32 cellular contexts compared by ENCODE assay signal in the genomic region with DNA sequence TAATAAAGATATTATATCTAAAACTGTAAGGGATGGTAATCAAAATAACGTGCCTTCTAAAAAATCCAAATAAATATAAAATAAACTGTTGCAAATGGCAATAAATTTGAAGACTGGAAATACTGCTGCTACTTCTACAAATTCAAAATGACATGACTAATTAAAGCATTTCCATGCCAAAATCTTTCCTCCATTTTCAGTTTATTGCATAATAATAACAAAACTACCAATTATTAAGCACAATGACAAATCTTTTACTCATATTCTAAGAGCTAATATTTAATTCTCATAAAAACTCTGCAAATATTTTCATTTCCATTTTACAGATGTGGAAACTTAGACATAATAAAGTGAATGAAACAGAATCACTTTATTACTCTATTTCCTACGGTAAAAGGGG. TPM values are rescaled to one million over a fixed set of nuclear protein-coding genes. Genes with fewer than 3 reads are reported as not detected.
"Had no signal": no experiment of that assay in that cellular context is flagged by ENCODE, and none has a peak within 500 bp of the region (broad histone marks: within the 10 kb centered on the region; RNA-seq: fewer than 3 reads in every experiment).

No MANE protein-coding gene starts in this region.

- ATAC-seq: activated CD4-positive, alpha-beta T cell treated with anti-CD3 and anti-CD28 coated beads for 36 hours; activated CD4-positive, CD25-positive, alpha-beta regulatory T cell treated with anti-CD3 and anti-CD28 coated beads, Interleukin-2, amount 50 U/mL, for 24 hours; activated CD8-positive, alpha-beta memory T cell treated with anti-CD3 and anti-CD28 coated beads, Interleukin-2, amount 10 ng/mL, durations not matched to agents 7 days and 5 days; activated CD8-positive, alpha-beta T cell treated with anti-CD3 and anti-CD28 coated beads, Interleukin-2, amount 10 ng/mL, durations not matched to agents 7 days and 5 days; activated naive CD8-positive, alpha-beta T cell treated with anti-CD3 and anti-CD28 coated beads, Interleukin-2, amount 50 U/mL, for 24 hours; T-cell; T-helper 17 cell; WTC11 had no signal

- H3K27ac ChIP-seq: ascending aorta, WERI-Rb-1 had no signal

- H3K4me3 ChIP-seq: ascending aorta had no signal

- H3K36me3 ChIP-seq: ascending aorta, WERI-Rb-1 had no signal

- H3K27me3 ChIP-seq: ascending aorta had no signal

- H3K9me3 ChIP-seq: ascending aorta had no signal

- H3K4me1 ChIP-seq: ascending aorta had no signal

- DNase-seq: activated CD4-positive, alpha-beta memory T cell treated with anti-CD3 and anti-CD28 coated beads, Interleukin-2, amount 10 ng/mL, durations not matched to agents 7 days and 5 days; activated CD4-positive, alpha-beta T cell treated with anti-CD3 and anti-CD28 coated beads for 1 hour; activated CD4-positive, alpha-beta T cell treated with anti-CD3 and anti-CD28 coated beads for 36 hours; activated CD4-positive, alpha-beta T cell treated with anti-CD3 and anti-CD28 coated beads for 48 hours; activated CD4-positive, alpha-beta T cell treated with anti-CD3 and anti-CD28 coated beads, Interleukin-2, amount 10 ng/mL, durations not matched to agents 7 days and 5 days; activated CD4-positive, alpha-beta T cell treated with anti-CD3 and anti-CD28 coated beads, Interleukin-2, amount 50 U/mL, for 48 hours; activated CD4-positive, CD25-positive, alpha-beta regulatory T cell; activated CD8-positive, alpha-beta memory T cell treated with anti-CD3 and anti-CD28 coated beads for 24 hours; activated CD8-positive, alpha-beta memory T cell treated with anti-CD3 and anti-CD28 coated beads, Interleukin-2, amount 10 ng/mL, durations not matched to agents 7 days and 5 days; activated CD8-positive, alpha-beta memory T cell treated with anti-CD3 and anti-CD28 coated beads, Interleukin-2, amount 50 U/mL, for 48 hours; activated CD8-positive, alpha-beta T cell treated with anti-CD3 and anti-CD28 coated beads, Interleukin-2, amount 10 ng/mL, durations not matched to agents 7 days and 5 days; activated effector memory CD4-positive, alpha-beta T cell treated with Interleukin-2 at 50 U/mL for 16 hours; activated gamma-delta T cell; activated naive CD4-positive, alpha-beta T cell treated with anti-CD3 and anti-CD28 coated beads, Interleukin-2, amount 10 ng/mL, durations not matched to agents 7 days and 5 days; activated naive CD4-positive, alpha-beta T cell treated with Interleukin-2 at 50 U/mL for 16 hours; activated naive CD8-positive, alpha-beta T cell treated with anti-CD3 and anti-CD28 coated beads, Interleukin-2, amount 10 ng/mL, durations not matched to agents 7 days and 5 days; activated naive CD8-positive, alpha-beta T cell treated with anti-CD3 and anti-CD28 coated beads, Interleukin-2, amount 50 U/mL, for 24 hours; activated T-cell treated with anti-CD3 and anti-CD28 coated beads, Interleukin-2, amount 50 U/mL, for 24 hours; activated T-cell treated with anti-CD3 and anti-CD28 coated beads, Interleukin-2, amount 50 U/mL, for 48 hours; amygdala; anterior cingulate cortex; central memory CD4-positive, alpha-beta T cell; T-cell; T-helper 17 cell; T-helper 9 cell; WERI-Rb-1 had no signal

- FAIRE-seq: TTC549 had no signal

RNA-seq across cellular contexts. Expression of a gene that starts 38.8 kb away (rescaled TPM):
- total RNA-seq: activated CD4-positive, alpha-beta memory T cell treated with anti-CD3 and anti-CD28 coated beads, Interleukin-2, amount 10 ng/mL, durations not matched to agents 7 days and 5 days; activated CD4-positive, alpha-beta T cell treated with anti-CD3 and anti-CD28 coated beads, Interleukin-2, amount 10 ng/mL, durations not matched to agents 7 days and 5 days; activated CD8-positive, alpha-beta T cell treated with anti-CD3 and anti-CD28 coated beads, Interleukin-2, amount 10 ng/mL, durations not matched to agents 7 days and 5 days; activated naive CD8-positive, alpha-beta T cell treated with anti-CD3 and anti-CD28 coated beads, Interleukin-2, amount 10 ng/mL, durations not matched to agents 7 days and 5 days; T-helper 1 cell treated with Interleukin-12 subunit alpha and Interleukin-12 subunit beta and Interleukin-4 antibody, amounts not matched to agents 30 ng/mL and 1 ng/mL, for 36 hours; T-helper 17 cell; T-helper 2 cell treated with Interferon-gamma antibody and Interleukin-4, amounts not matched to agents 100 ng/mL and 5 ng/mL, for 36 hours had no signal
